ENCODE assay signal across 8 cellular contexts in genomic region chr16:9090960-9091866, GRCh38. TPM values are rescaled to one million over a fixed set of nuclear protein-coding genes. Genes with fewer than 3 reads are reported as not detected.
DNase-seq lines count a peak whose midpoint lies in the region; ATAC-seq and TF ChIP-seq lines count a peak whose summit lies in the region.

Gene HAPSTR1 (plus strand): TSS chr16:9091644. CDS start chr16:9092045, 401 bp downstream.

- peaks cover 20% of the 10 kb centered on the region for H3K27me3 Mint-ChIP-seq in GM23338 (ENCODE audit: insufficient read depth, low read depth, poor library complexity)
- H3K27me3 Mint-ChIP-seq in activated T-helper 17 cell treated with anti-CD3 and anti-CD28 coated beads, Interleukin-2, amount 50 U/mL, for 72 hours = no peaks in the 10 kb centered on the region
- peaks cover 0 to 4% (median 0%) of the 10 kb centered on the region in 5 donors for H3K27me3 Mint-ChIP-seq in naive thymus-derived CD8-positive, alpha-beta T cell

- H3K4me1 Mint-ChIP-seq in GM23338 = peaks cover 26% of the 10 kb centered on the region
- peaks cover 23% of the 10 kb centered on the region for H3K4me1 Mint-ChIP-seq in activated T-helper 17 cell treated with anti-CD3 and anti-CD28 coated beads, Interleukin-2, amount 50 U/mL, for 72 hours
- peaks cover 23 to 44% (median 36%) of the 10 kb centered on the region in 4 donors for H3K4me1 Mint-ChIP-seq in naive thymus-derived CD8-positive, alpha-beta T cell

- H3K4me3 ChIP-seq in DOHH2 (ENCODE audit: low read length) (peak within 1 kb of the TSS; percentile 82), GM23338 (peak within 1 kb of the TSS; percentile 95), fibroblast of lung (replicated peaks in 1 of 4; ENCODE audit: control extremely low read depth in 1 of 4, insufficient read depth in 1 of 4, low read depth in 3 of 4, low read length in 4 of 4) (peak within 1 kb of the TSS; percentile 76 to 98 (median 96))

- peak within 1 kb of the TSS; percentile 95 for H3K9ac ChIP-seq in fibroblast of lung (ENCODE audit: insufficient read depth, low read length)

- H3K36me3 Mint-ChIP-seq in GM23338 (ENCODE audit: low read depth) = peaks cover 34% of the 10 kb centered on the region
- peaks cover 53% of the 10 kb centered on the region for H3K36me3 Mint-ChIP-seq in activated T-helper 17 cell treated with anti-CD3 and anti-CD28 coated beads, Interleukin-2, amount 50 U/mL, for 72 hours (ENCODE audit: low read depth)
- peaks cover 0 to 33% (median 14%) of the 10 kb centered on the region in 3 donors for H3K36me3 Mint-ChIP-seq in naive thymus-derived CD8-positive, alpha-beta T cell

- peak; percentile 85 for ATAC-seq in GM23338
- peak; percentile 95 for ATAC-seq in activated T-helper 17 cell treated with anti-CD3 and anti-CD28 coated beads, Interleukin-2, amount 50 U/mL, for 72 hours (replicated peaks)
- peak; percentile 84 to 89 for ATAC-seq in naive thymus-derived CD8-positive, alpha-beta T cell

- H3K27ac ChIP-seq in DOHH2 (ENCODE audit: low read depth, low read length) (peak within 1 kb of the TSS; percentile 69), GM23338 (ENCODE audit: low read depth) (peak within 1 kb of the TSS; percentile 96), fibroblast of lung (ENCODE audit: insufficient read depth, low read length) (peak within 1 kb of the TSS; percentile 93)

- H3K9me2 ChIP-seq in DOHH2 (replicated peaks; ENCODE audit: control insufficient read depth, low read length) (no peaks in the 10 kb centered on the region), GM23338 (ENCODE audit: insufficient read depth) (no peaks in the 10 kb centered on the region)

- H4K20me1 ChIP-seq in DOHH2 (ENCODE audit: control insufficient read depth, insufficient read depth, low read depth, low read length) (peaks cover 29% of the 10 kb centered on the region), GM23338 (replicated peaks; ENCODE audit: insufficient read depth) (peaks cover 35% of the 10 kb centered on the region), fibroblast of lung (ENCODE audit: control insufficient read depth, extremely low read depth, insufficient read depth, low read length) (peaks cover 4% of the 10 kb centered on the region)

- H3K27me3 ChIP-seq in DOHH2 (ENCODE audit: control insufficient read depth, low read length) (no peaks in the 10 kb centered on the region), GM23338 (ENCODE audit: insufficient read depth) (no peaks in the 10 kb centered on the region), fibroblast of lung (ENCODE audit: control insufficient read depth, insufficient read depth, low read length) (no peaks in the 10 kb centered on the region)

- peak; percentile 100 for DNase-seq in GM23338 (ENCODE audit: low spot score)
- DNase-seq in LHCN-M2 (ENCODE audit: low read depth) = peak; percentile 100
- DNase-seq in RPMI8226 = peak; percentile 100
- peak; percentile 100 for DNase-seq in fibroblast of lung (ENCODE audit: low read depth in 2 of 2)
- DNase-seq in naive thymus-derived CD8-positive, alpha-beta T cell = peak; percentile 91 to 100 (median 100)
- DNase-seq in stimulated activated naive CD4-positive, alpha-beta T cell (lab: John Stamatoyannopoulos, UW) = peak; percentile 99 to 100 (median 99)

- H2AFZ ChIP-seq in GM23338 = peak within 1 kb of the TSS; percentile 90
- H2AFZ ChIP-seq in fibroblast of lung (ENCODE audit: low read length) = peak within 1 kb of the TSS; percentile 55

- H3K79me2 ChIP-seq in DOHH2 (ENCODE audit: control insufficient read depth, low read length) = peaks cover 54% of the 10 kb centered on the region
- peaks cover 42% of the 10 kb centered on the region for H3K79me2 ChIP-seq in GM23338 (replicated peaks; ENCODE audit: insufficient read depth)
- peaks cover 45% of the 10 kb centered on the region for H3K79me2 ChIP-seq in fibroblast of lung (ENCODE audit: control insufficient read depth, insufficient read depth, low read length)

- peak within 1 kb of the TSS; percentile 97 for H3K4me3 Mint-ChIP-seq in GM23338
- H3K4me3 Mint-ChIP-seq in activated T-helper 17 cell treated with anti-CD3 and anti-CD28 coated beads, Interleukin-2, amount 50 U/mL, for 72 hours = peak within 1 kb of the TSS; percentile 96
- peak within 1 kb of the TSS; percentile 95 to 100 (median 98) for H3K4me3 Mint-ChIP-seq in naive thymus-derived CD8-positive, alpha-beta T cell

- H3F3A ChIP-seq in DOHH2 (ENCODE audit: control insufficient read depth, insufficient read depth) = peaks cover 8% of the 10 kb centered on the region; the same call in 1 of the 2 replicates
- peaks cover 3% of the 10 kb centered on the region; the same call in 1 of the 2 replicates for H3F3A ChIP-seq in GM23338 (replicated peaks; ENCODE audit: low read depth)

- H3K4me1 ChIP-seq in DOHH2 (ENCODE audit: control insufficient read depth, low read length) = peaks cover 59% of the 10 kb centered on the region
- peaks cover 34% of the 10 kb centered on the region for H3K4me1 ChIP-seq in GM23338 (ENCODE audit: insufficient read depth)
- H3K4me1 ChIP-seq in fibroblast of lung (ENCODE audit: control insufficient read depth, extremely low read depth, insufficient read depth, low read length) = peaks cover 4% of the 10 kb centered on the region

- TF ChIP-seq CTCF in DOHH2 (IDR thresholded peaks at IDR 0.05; ENCODE audit: low read depth, low read length, poor library complexity, severe bottlenecking) (no peak), GM23338 (conservative IDR thresholded peaks at IDR 0.05; ENCODE audit: low read depth in 2 of 2) (no peak), fibroblast of lung (conservative IDR thresholded peaks at IDR 0.05 in 1 of 2, IDR thresholded peaks at IDR 0.05 in 1 of 2; ENCODE audit: low read depth in 1 of 2, low read length in 2 of 2) (no peak)

- H3K9me3 Mint-ChIP-seq in GM23338 = peaks cover 3% of the 10 kb centered on the region; the same call in 1 of the 3 replicates
- no peaks in the 10 kb centered on the region for H3K9me3 Mint-ChIP-seq in activated T-helper 17 cell treated with anti-CD3 and anti-CD28 coated beads, Interleukin-2, amount 50 U/mL, for 72 hours
- peaks cover 0 to 3% (median 0%) of the 10 kb centered on the region in 9 donors for H3K9me3 Mint-ChIP-seq in naive thymus-derived CD8-positive, alpha-beta T cell

- H3K27ac Mint-ChIP-seq in GM23338 = peak within 1 kb of the TSS; percentile 98
- peak within 1 kb of the TSS; percentile 98 for H3K27ac Mint-ChIP-seq in activated T-helper 17 cell treated with anti-CD3 and anti-CD28 coated beads, Interleukin-2, amount 50 U/mL, for 72 hours
- H3K27ac Mint-ChIP-seq in naive thymus-derived CD8-positive, alpha-beta T cell = peak within 1 kb of the TSS; percentile 92 to 99 (median 99)

- H3K36me3 ChIP-seq in DOHH2 (ENCODE audit: control insufficient read depth, low read length) (peaks cover 39% of the 10 kb centered on the region), GM23338 (ENCODE audit: insufficient read depth) (peaks cover 4% of the 10 kb centered on the region), fibroblast of lung (ENCODE audit: control insufficient read depth, insufficient read depth, low read length) (peaks cover 3% of the 10 kb centered on the region)

- H3K4me2 ChIP-seq in DOHH2 (ENCODE audit: low read length) (peak within 1 kb of the TSS; percentile 88), GM23338 (peak within 1 kb of the TSS; percentile 88), fibroblast of lung (ENCODE audit: extremely low read depth, insufficient read depth, low read length) (peak within 1 kb of the TSS; percentile 95)

- POLR2A ChIA-PET in naive thymus-derived CD8-positive, alpha-beta T cell (lab: Charles Lee) = interaction anchor here (0.6 to 5.0 kb wide), 22 partner anchors 10 to 1932 kb away, joined by 3 to 68 read pairs (median 6); partner anchors contain the start of genes CARHSP1, DEXI, NUBP1 and PMM2

- H3K9me3 ChIP-seq in DOHH2 (ENCODE audit: control insufficient read depth, insufficient read depth, low read length) (no peaks in the 10 kb centered on the region), fibroblast of lung (ENCODE audit: control insufficient read depth, insufficient read depth, low read depth, low read length) (no peaks in the 10 kb centered on the region)

TF ChIP-seq in GM23338, 12 proteins besides CTCF, POLR2A, EP300 and RAD21 (continues in another document):
- TF ChIP-seq, protein P1, sequence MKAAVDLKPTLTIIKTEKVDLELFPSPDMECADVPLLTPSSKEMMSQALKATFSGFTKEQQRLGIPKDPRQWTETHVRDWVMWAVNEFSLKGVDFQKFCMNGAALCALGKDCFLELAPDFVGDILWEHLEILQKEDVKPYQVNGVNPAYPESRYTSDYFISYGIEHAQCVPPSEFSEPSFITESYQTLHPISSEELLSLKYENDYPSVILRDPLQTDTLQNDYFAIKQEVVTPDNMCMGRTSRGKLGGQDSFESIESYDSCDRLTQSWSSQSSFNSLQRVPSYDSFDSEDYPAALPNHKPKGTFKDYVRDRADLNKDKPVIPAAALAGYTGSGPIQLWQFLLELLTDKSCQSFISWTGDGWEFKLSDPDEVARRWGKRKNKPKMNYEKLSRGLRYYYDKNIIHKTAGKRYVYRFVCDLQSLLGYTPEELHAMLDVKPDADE (IDR thresholded peaks at IDR 0.05) = 0 out of 2 replicates have a peak, but pooled peaks have one; percentile 29
- TF ChIP-seq ZNF331 (CRISPR knock-in tag; IDR thresholded peaks at IDR 0.05; ENCODE audit: low read depth) = no peak

RNA-seq across cellular contexts. Expression of gene HAPSTR1, which starts in this region (rescaled TPM):
- 66.0 and 66.3 TPM in 2 replicates for total RNA-seq in GM23338 (2014; rRNA removed; shearing (Covaris generic))
- polyA plus RNA-seq in GM23338 (2016; fragmentation: Nextera tagmentation; extraction: Ambion mirVana) (8.1 and 9.5 TPM in 2 replicates), fibroblast of lung (33.2 and 37.5 TPM in 2 replicates)
- total RNA-seq in LHCN-M2 (2014; rRNA removed) (49.7 and 52.5 TPM in 2 replicates), fibroblast of lung (45.2 and 57.3 TPM in 2 replicates)
- polyA plus RNA-seq in LHCN-M2 (2012) = 20.4 TPM
- 10 to 100 TPM; 46.1 to 58.1 TPM for total RNA-seq in activated T-helper 17 cell treated with anti-CD3 and anti-CD28 coated beads, Interleukin-2, amount 50 U/mL, for 72 hours
- 23.7 and 28.8 TPM in 2 replicates for polyA plus RNA-seq in fibroblast of lung (2012)
- polyA minus RNA-seq in fibroblast of lung (ENCODE audit: low replicate concordance) = 35.9 and 46.1 TPM in 2 replicates
- 100 to 1,000 TPM in 1 of 2 experiments, 10 to 100 TPM in 1; 94.1 to 102 TPM for total RNA-seq in naive thymus-derived CD8-positive, alpha-beta T cell
- polyA plus RNA-seq in naive thymus-derived CD8-positive, alpha-beta T cell = 10 to 100 TPM in 2 of 3 donors, 1 to 10 TPM in 1; 9.9 to 16.5 (median 10.6) TPM

Comparison
In these comparisons a context has a peak if more than half of its experiments do, and no peak if none do; other contexts are left out.
1. Peak in every context shown above with its lines: DNase-seq, ATAC-seq, H3K4me3 ChIP-seq and H3K27ac ChIP-seq.